ENCODE assay signal across 9 cellular contexts in genomic region chr17:81428121-81428515, GRCh38. TPM values are rescaled to one million over a fixed set of nuclear protein-coding genes. Genes with fewer than 3 reads are reported as not detected.
A peak's percentile ranks its signal among the peaks of the same experiment; 100 is the strongest.
DNase-seq lines count a peak whose midpoint lies in the region; ATAC-seq, FAIRE-seq and TF ChIP-seq lines count a peak whose summit lies in the region.
"Had no signal": no experiment of that assay in that cellular context is flagged by ENCODE, and none has a peak within 500 bp of the region (broad histone marks: within the 10 kb centered on the region; RNA-seq: fewer than 3 reads in every experiment).

No MANE protein-coding gene starts in this region.

- no peak for ATAC-seq in GM19023 (IDR thresholded peaks at IDR 0.05; ENCODE audit: unreplicated experiment)
- ATAC-seq: natural killer cell treated with Interleukin-12 subunit alpha and Interleukin-12 subunit beta and Interleukin-15 and Interleukin-18, amount 100 ng/mL, for 72 hours had no signal

- H3K36me3 ChIP-seq in esophagus squamous epithelium = no peaks in the 10 kb centered on the region
- H3K36me3 ChIP-seq in small intestine (ENCODE audit: control insufficient read depth in 2 of 2, insufficient read depth in 2 of 2, low read length in 2 of 2) = no peaks in the 10 kb centered on the region

- POLR2A ChIA-PET in activated CD4-positive, alpha-beta T cell treated with anti-CD3 and anti-CD28 coated beads, Interleukin-2, amount 10 ng/mL, durations not matched to agents 7 days and 5 days (lab: Charles Lee) = no interaction called here

- H3K9me3 Mint-ChIP-seq in activated CD4-positive, alpha-beta T cell treated with anti-CD3 and anti-CD28 coated beads, Interleukin-2, amount 10 ng/mL, durations not matched to agents 7 days and 5 days = no peaks in the 10 kb centered on the region
- H3K9me3 Mint-ChIP-seq: activated naive CD4-positive, alpha-beta T cell treated with anti-CD3 and anti-CD28 coated beads, Interleukin-2, amount 10 ng/mL, durations not matched to agents 7 days and 5 days; natural killer cell treated with Interleukin-12 subunit alpha and Interleukin-12 subunit beta and Interleukin-15 and Interleukin-18, amount 100 ng/mL, for 72 hours had no signal

- DNase-seq in Daoy (ENCODE audit: low read depth) (peak; percentile 73), NCI-H69 (lab: John Stamatoyannopoulos, UW) (peak; percentile 90), esophagus squamous epithelium (lab: John Stamatoyannopoulos, UW) (no peak), small intestine (peak; percentile 26), DMS79 treated with DMSO at 0.1 percent for 48 hours (lab: John Stamatoyannopoulos, UW) (no peak)
- no peak for DNase-seq in activated CD4-positive, alpha-beta T cell treated with anti-CD3 and anti-CD28 coated beads, Interleukin-2, amount 10 ng/mL, durations not matched to agents 7 days and 5 days
- DNase-seq: activated naive CD4-positive, alpha-beta T cell treated with anti-CD3 and anti-CD28 coated beads, Interleukin-2, amount 10 ng/mL, durations not matched to agents 7 days and 5 days had no signal

- H3K4me1 ChIP-seq in esophagus squamous epithelium (peaks cover 40 to 63% (median 50%) of the 10 kb centered on the region in 3 donors), small intestine (ENCODE audit: control insufficient read depth in 2 of 2, insufficient read depth in 1 of 2, low read depth in 1 of 2, low read length in 1 of 2) (peaks cover 2 to 8% of the 10 kb centered on the region in 2 donors)

- 10 to 20% methylated on average over 1 to 2 of the region's 12 CpGs for WGBS in esophagus squamous epithelium, 2 donors
- 6 to 42% (median 7%) methylated on average over 9 to 12 of the region's 12 CpGs for WGBS in small intestine, 3 donors

- H3K9me3 ChIP-seq in esophagus squamous epithelium = no peaks in the 10 kb centered on the region
- H3K9me3 ChIP-seq in small intestine (ENCODE audit: control insufficient read depth, low read depth) = no peaks in the 10 kb centered on the region

- CTCF ChIA-PET in activated CD4-positive, alpha-beta T cell treated with anti-CD3 and anti-CD28 coated beads, Interleukin-2, amount 10 ng/mL, durations not matched to agents 7 days and 5 days (lab: Charles Lee) = interaction anchor here (1.1 to 1.2 kb wide), 2 partner anchors 13 to 30 kb away, joined by 3 read pairs; no protein-coding TSS in a partner anchor

- no peak for FAIRE-seq in small intestine (lab: Jason Lieb, UNC)

- H3K27ac Mint-ChIP-seq in activated CD4-positive, alpha-beta T cell treated with anti-CD3 and anti-CD28 coated beads, Interleukin-2, amount 10 ng/mL, durations not matched to agents 7 days and 5 days = no peak overlapping the region
- H3K27ac Mint-ChIP-seq: activated naive CD4-positive, alpha-beta T cell treated with anti-CD3 and anti-CD28 coated beads, Interleukin-2, amount 10 ng/mL, durations not matched to agents 7 days and 5 days; natural killer cell treated with Interleukin-12 subunit alpha and Interleukin-12 subunit beta and Interleukin-15 and Interleukin-18, amount 100 ng/mL, for 72 hours had no signal

- peak overlapping the region in 1 of 4 donors; percentile 1 for H3K4me3 ChIP-seq in esophagus squamous epithelium
- H3K4me3 ChIP-seq in small intestine (ENCODE audit: low read depth in 1 of 2, low read length in 2 of 2) = no peak overlapping the region

- H3K27ac ChIP-seq in esophagus squamous epithelium (peak overlapping the region in 3 of 4 donors; percentile 17 to 51 (median 47)), small intestine (ENCODE audit: low read depth in 1 of 2, low read length in 1 of 2) (peak overlapping the region in 1 of 2 donors; percentile 59)

- intact Hi-C loops in esophagus squamous epithelium (cut with DNase I) = no loop called here

- H3K4me3 Mint-ChIP-seq in activated CD4-positive, alpha-beta T cell treated with anti-CD3 and anti-CD28 coated beads, Interleukin-2, amount 10 ng/mL, durations not matched to agents 7 days and 5 days = no peak overlapping the region
- H3K4me3 Mint-ChIP-seq: activated naive CD4-positive, alpha-beta T cell treated with anti-CD3 and anti-CD28 coated beads, Interleukin-2, amount 10 ng/mL, durations not matched to agents 7 days and 5 days; natural killer cell treated with Interleukin-12 subunit alpha and Interleukin-12 subunit beta and Interleukin-15 and Interleukin-18, amount 100 ng/mL, for 72 hours had no signal

- no peaks in the 10 kb centered on the region for H3K4me1 Mint-ChIP-seq in activated CD4-positive, alpha-beta T cell treated with anti-CD3 and anti-CD28 coated beads, Interleukin-2, amount 10 ng/mL, durations not matched to agents 7 days and 5 days

- TF ChIP-seq POLR2A in esophagus squamous epithelium (IDR thresholded peaks at IDR 0.05) = no peak

- H3K36me3 Mint-ChIP-seq in activated CD4-positive, alpha-beta T cell treated with anti-CD3 and anti-CD28 coated beads, Interleukin-2, amount 10 ng/mL, durations not matched to agents 7 days and 5 days (ENCODE audit: low read depth) = no peaks in the 10 kb centered on the region
- H3K36me3 Mint-ChIP-seq: activated naive CD4-positive, alpha-beta T cell treated with anti-CD3 and anti-CD28 coated beads, Interleukin-2, amount 10 ng/mL, durations not matched to agents 7 days and 5 days; natural killer cell treated with Interleukin-12 subunit alpha and Interleukin-12 subunit beta and Interleukin-15 and Interleukin-18, amount 100 ng/mL, for 72 hours had no signal

- TF ChIP-seq CTCF in esophagus squamous epithelium (IDR thresholded peaks at IDR 0.05) = no peak

- H3K27me3 ChIP-seq in esophagus squamous epithelium = peaks cover 0 to 48% (median 0%) of the 10 kb centered on the region in 4 donors
- H3K27me3 ChIP-seq in small intestine (ENCODE audit: control insufficient read depth in 2 of 2, insufficient read depth in 2 of 2, low read length in 2 of 2) = peaks cover 0 to 3% of the 10 kb centered on the region in 2 donors

- peaks cover 17% of the 10 kb centered on the region for H3K27me3 Mint-ChIP-seq in activated CD4-positive, alpha-beta T cell treated with anti-CD3 and anti-CD28 coated beads, Interleukin-2, amount 10 ng/mL, durations not matched to agents 7 days and 5 days
- H3K27me3 Mint-ChIP-seq: activated naive CD4-positive, alpha-beta T cell treated with anti-CD3 and anti-CD28 coated beads, Interleukin-2, amount 10 ng/mL, durations not matched to agents 7 days and 5 days had no signal

RNA-seq across cellular contexts. Expression of gene BAHCC1, which starts 32.9 kb away (rescaled TPM):
- total RNA-seq in Daoy (2014; rRNA removed; shearing (Covaris generic)) = 6.8 and 11.0 TPM in 2 replicates
- total RNA-seq in esophagus squamous epithelium = 10 to 100 TPM in 1 of 4 donors, 1 to 10 TPM in 3; 3.8 to 10.6 (median 5.4) TPM
- 10 to 100 TPM in 1 of 3 donors, 1 to 10 TPM in 2; 2.2 to 13.4 (median 6.3) TPM for polyA plus RNA-seq in small intestine
- total RNA-seq in activated CD4-positive, alpha-beta T cell treated with anti-CD3 and anti-CD28 coated beads, Interleukin-2, amount 10 ng/mL, durations not matched to agents 7 days and 5 days = not detected

Comparison
In these comparisons a context has a peak if more than half of its experiments do, and no peak if none do; other contexts are left out.
1. DNase-seq: peak in Daoy (single experiment), NCI-H69 (single experiment) and small intestine (single experiment); none in esophagus squamous epithelium (single experiment), DMS79 treated with DMSO at 0.1 percent for 48 hours (single experiment) and activated CD4-positive, alpha-beta T cell treated with anti-CD3 and anti-CD28 coated beads, Interleukin-2, amount 10 ng/mL, durations not matched to agents 7 days and 5 days (single experiment).